In genomic region chr21:42666023-42666747, GRCh38 we compare ENCODE assay signal across 11 cellular contexts. TPM values are rescaled to one million over a fixed set of nuclear protein-coding genes. Genes with fewer than 3 reads are reported as not detected.
A peak's percentile ranks its signal among the peaks of the same experiment; 100 is the strongest.
DNase-seq lines count a peak whose midpoint lies in the region; ATAC-seq, FAIRE-seq and TF ChIP-seq lines count a peak whose summit lies in the region.
"Had no signal": no experiment of that assay in that cellular context is flagged by ENCODE, and none has a peak within 500 bp of the region (broad histone marks: within the 10 kb centered on the region; RNA-seq: fewer than 3 reads in every experiment).

No MANE protein-coding gene starts in this region.

- TF ChIP-seq EP300 in A549 (IDR thresholded peaks at IDR 0.05), result no peak

- H3K36me3 ChIP-seq in kidney (ENCODE audit: control insufficient read depth in 1 of 2, insufficient read depth in 2 of 2, low read length in 2 of 2), result peaks cover 7 to 13% of the 10 kb centered on the region in 2 donors

- H3K9me3 ChIP-seq in A549 (no peaks in the 10 kb centered on the region), kidney (ENCODE audit: control insufficient read depth in 1 of 2, low read length in 2 of 2) (no peaks in the 10 kb centered on the region)

- peaks cover 39% of the 10 kb centered on the region for H3K4me1 Mint-ChIP-seq in WTC11

- H3K27ac ChIP-seq in A549, result no peak overlapping the region
- no peak overlapping the region for H3K27ac ChIP-seq in kidney (ENCODE audit: low read depth in 2 of 2, low read length in 2 of 2)
- H3K27ac ChIP-seq: parathyroid adenoma had no signal

- FAIRE-seq in A549 (lab: Jason Lieb, UNC) (no peak), kidney (lab: Jason Lieb, UNC) (no peak)

- in situ Hi-C loops in GM13977 (cut with MboI; ENCODE audit: low pct_unique_long_range_greater_than_20kb, low sequenced_read_pairs, unreplicated experiment), result no loop called here

- no peak overlapping the region for H3K4me3 ChIP-seq in A549
- H3K4me3 ChIP-seq in kidney (ENCODE audit: low read length in 2 of 2), result no peak overlapping the region
- H3K4me3 ChIP-seq: coronary artery had no signal

- no peak for TF ChIP-seq RAD21 in A549 (conservative IDR thresholded peaks at IDR 0.05 in 1 of 2, IDR thresholded peaks at IDR 0.05 in 1 of 2)

- TF ChIP-seq CTCF in A549 (IDR thresholded peaks at IDR 0.05) (no peak), GM13977 (IDR thresholded peaks at IDR 0.05; ENCODE audit: extremely low read depth, insufficient read depth, missing control alignments) (no peak), WTC11 (IDR thresholded peaks at IDR 0.05) (no peak), kidney (IDR thresholded peaks at IDR 0.05; ENCODE audit: borderline replicate concordance, extremely low read depth, insufficient read depth) (no peak)

- no peaks in the 10 kb centered on the region for H3K9me3 Mint-ChIP-seq in WTC11

- no peaks in the 10 kb centered on the region for H3K27me3 Mint-ChIP-seq in WTC11 (ENCODE audit: low read depth)

- H3K4me1 ChIP-seq in A549 (no peaks in the 10 kb centered on the region), kidney (ENCODE audit: control insufficient read depth in 1 of 2, insufficient read depth in 1 of 2, low read depth in 1 of 2, low read length in 2 of 2) (peaks cover 0 to 4% of the 10 kb centered on the region in 2 donors)
- H3K4me1 ChIP-seq: parathyroid adenoma had no signal

- intact Hi-C loops in kidney (cut with DNase I), result no loop called here

- TF ChIP-seq POLR2A in A549 (IDR thresholded peaks at IDR 0.05; ENCODE audit: low read length), result no peak

- 73% methylated on average over 16 of the region's 30 CpGs for WGBS in A549 (ENCODE audit: missing lambda C conversion rate)

- H3K9ac ChIP-seq in kidney (ENCODE audit: low read length in 2 of 2), result no peak overlapping the region
- H3K9ac ChIP-seq: parathyroid adenoma had no signal

- POLR2A ChIA-PET in A549 (lab: Yijun Ruan, JAX), result no interaction called here
- POLR2A ChIA-PET in WTC11 (lab: Charles Lee), result interaction anchor here (0.6 to 1.6 kb wide), 2 partner anchors 12 to 209 kb away, joined by 5 to 8 read pairs; no protein-coding TSS in a partner anchor

- H3K4me3 Mint-ChIP-seq in WTC11, result no peak overlapping the region

- CTCF ChIA-PET in A549 (lab: Yijun Ruan, JAX), result interaction anchor here (1.6 kb wide), 1 partner anchor 10 kb away, joined by 7 read pairs; no protein-coding TSS in a partner anchor
- CTCF ChIA-PET in WTC11 (lab: Charles Lee), result interaction anchor here (0.9 to 2.2 kb wide), 4 partner anchors 11 to 73 kb away, joined by 3 to 19 read pairs (median 6); partner anchors contain the start of gene PDE9A

- ATAC-seq in A549, result peak in 1 of 2 experiments; percentile 52; a peak in 2 of 6 replicates
- peak; percentile 61 for ATAC-seq in WTC11
- ATAC-seq in GM21825 (IDR thresholded peaks at IDR 0.05; ENCODE audit: unreplicated experiment), result no peak

- peaks cover 17% of the 10 kb centered on the region for H3K36me3 Mint-ChIP-seq in WTC11

- H3K4me2 ChIP-seq in A549, result no peak overlapping the region

- peak; percentile 24 to 31 for DNase-seq in A549 (ENCODE audit: low read depth in 1 of 2, low spot score in 1 of 2)
- DNase-seq in GM13977 (ENCODE audit: low spot score), result peak; percentile 70
- peak; percentile 53 for DNase-seq in WTC11 (ENCODE audit: low spot score)
- peak; percentile 51 for DNase-seq in kidney
- DNase-seq in SHP77 (lab: John Stamatoyannopoulos, UW), result no peak
- no peak for DNase-seq in NCI-H1092 (lab: John Stamatoyannopoulos, UW)
- DNase-seq in cerebellum (ENCODE audit: low spot score), result no peak
- DNase-seq: DMS153 had no signal

- H3K27ac Mint-ChIP-seq in WTC11, result 0 out of 2 replicates have a peak overlapping the region, but pooled peaks have one; percentile 82

TF ChIP-seq in A549, 52 proteins besides CTCF, POLR2A, EP300 and RAD21:
- no peak for TF ChIP-seq MYC (IDR thresholded peaks at IDR 0.05; ENCODE audit: borderline replicate concordance, low read length)

TF ChIP-seq in WTC11, 78 proteins besides CTCF, POLR2A, EP300 and RAD21:
- TF ChIP-seq SP1 (CRISPR knock-in tag; conservative IDR thresholded peaks at IDR 0.05) (peak; percentile 62; the same call in 1 of the 2 replicates), GTF2I (CRISPR knock-in tag; conservative IDR thresholded peaks at IDR 0.05) (no peak), TCF7 (CRISPR knock-in tag; IDR thresholded peaks at IDR 0.05; ENCODE audit: low read depth) (no peak), RELA (CRISPR knock-in tag; IDR thresholded peaks at IDR 0.05; ENCODE audit: borderline replicate concordance) (peak; percentile 50; the same call in 1 of the 2 replicates), MXD4 (CRISPR knock-in tag; IDR thresholded peaks at IDR 0.05; ENCODE audit: borderline replicate concordance) (no peak), ATF3 (CRISPR knock-in tag; conservative IDR thresholded peaks at IDR 0.05) (no peak), NFYB (CRISPR knock-in tag; conservative IDR thresholded peaks at IDR 0.05; ENCODE audit: low read depth) (no peak), FOXK1 (CRISPR knock-in tag; IDR thresholded peaks at IDR 0.05) (no peak), USF2 (CRISPR knock-in tag; IDR thresholded peaks at IDR 0.05) (no peak)
- TF ChIP-seq, protein P1, sequence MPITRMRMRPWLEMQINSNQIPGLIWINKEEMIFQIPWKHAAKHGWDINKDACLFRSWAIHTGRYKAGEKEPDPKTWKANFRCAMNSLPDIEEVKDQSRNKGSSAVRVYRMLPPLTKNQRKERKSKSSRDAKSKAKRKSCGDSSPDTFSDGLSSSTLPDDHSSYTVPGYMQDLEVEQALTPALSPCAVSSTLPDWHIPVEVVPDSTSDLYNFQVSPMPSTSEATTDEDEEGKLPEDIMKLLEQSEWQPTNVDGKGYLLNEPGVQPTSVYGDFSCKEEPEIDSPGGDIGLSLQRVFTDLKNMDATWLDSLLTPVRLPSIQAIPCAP (CRISPR knock-in tag; IDR thresholded peaks at IDR 0.05), result no peak
TF ChIP-seq in WTC11: peak in this region for 2.

RNA-seq across cellular contexts. Expression of gene PDE9A, which starts 12.8 kb away (rescaled TPM):
- polyA plus RNA-seq in A549 (2011; rRNA removed) (3.1 and 3.3 TPM in 2 replicates), A549 (2017; fragmentation: RNase III; extraction: RNeasy Plus Mini Kit Qiagen cat#74134 plus additional on column Dnase treatment) (0.58 to 1.5 TPM (median 1.3 TPM) in 3 replicates), kidney (ENCODE audit: insufficient read depth, low read depth, low replicate concordance) (30.1 TPM)
- polyA plus RNA-seq in A549 (2012; cell fraction: cytosol; rRNA removed), result 1.3 and 1.6 TPM in 2 replicates
- polyA plus RNA-seq in A549 (2012; cell fraction: nucleus; rRNA removed), result 1.4 and 2.1 TPM in 2 replicates
- polyA minus RNA-seq in A549 (2011; rRNA and poly(A)+ RNA removed), result 2.6 and 3.1 TPM in 2 replicates
- total RNA-seq in WTC11 (2021) (44.8 to 46.3 TPM (median 46.1 TPM) in 3 replicates), kidney (39.0 TPM), cerebellum (23.5 TPM)

Comparison
In these comparisons a context has a peak if more than half of its experiments do, and no peak if none do; other contexts are left out.
1. DNase-seq: peak in A549 (2 of 2), GM13977 (single experiment), WTC11 (single experiment) and kidney (single experiment); none in SHP77 (0 of 2), NCI-H1092 (single experiment) and cerebellum (single experiment).